8 cellular contexts compared by ENCODE assay signal in the genomic region with DNA sequence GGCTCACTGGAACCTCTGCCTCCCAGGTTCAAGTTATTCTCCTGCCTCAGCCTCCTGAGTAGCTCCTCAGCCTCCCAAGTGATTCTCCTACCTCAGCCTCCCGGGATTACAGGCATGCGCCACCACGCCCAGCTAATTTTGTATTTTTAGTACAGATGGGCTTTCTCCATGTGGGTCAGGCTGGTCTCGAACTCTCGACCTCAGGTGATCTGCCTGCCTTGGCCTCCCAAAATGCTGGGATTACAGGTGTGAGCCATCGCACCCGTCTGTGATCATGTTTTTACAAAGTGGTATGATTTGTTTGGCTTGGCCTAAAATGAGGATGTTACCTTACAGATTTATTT. TPM values are rescaled to one million over a fixed set of nuclear protein-coding genes. Genes with fewer than 3 reads are reported as not detected.
DNase-seq lines count a peak whose midpoint lies in the region; ATAC-seq, FAIRE-seq and TF ChIP-seq lines count a peak whose summit lies in the region.
"Not testable (repeated sequence)": the region's sequence is repeated elsewhere in the genome, so short reads cannot be mapped to it uniquely, and the experiment has no call there.

No MANE protein-coding gene starts in this region.

- H3K4me1 Mint-ChIP-seq in activated CD4-positive, alpha-beta T cell treated with anti-CD3 and anti-CD28 coated beads, Interleukin-2, amount 10 ng/mL, durations not matched to agents 7 days and 5 days, result peaks cover 46% of the 10 kb centered on the region
- H3K4me1 Mint-ChIP-seq in activated T-helper 17 cell treated with anti-CD3 and anti-CD28 coated beads, Interleukin-2, amount 50 U/mL, for 72 hours, result peaks cover 14% of the 10 kb centered on the region
- H3K4me1 Mint-ChIP-seq in natural killer cell, result peaks cover 43% of the 10 kb centered on the region in 2 donors
- H3K4me1 Mint-ChIP-seq in stimulated activated naive CD8-positive, alpha-beta T cell treated with anti-CD3 and anti-CD28 coated beads, Interleukin-15, Interleukin-2, amounts not matched to agents 100 ng/mL and 50 ng/mL, for 24 hours (ENCODE audit: low read depth), result peaks cover 50% of the 10 kb centered on the region

- H4K20me1 ChIP-seq in BLaER1; DOHH2 (ENCODE audit: control insufficient read depth, insufficient read depth, low read depth, low read length); OCI-LY7 (ENCODE audit: insufficient read depth, low read length); GM12878 (ENCODE audit: control insufficient read depth, insufficient read depth): not testable (repeated sequence)

- TF ChIP-seq POLR2A in GM12878 (IDR thresholded peaks at IDR 0.05; ENCODE audit: low read depth, low read length), result not testable (repeated sequence)

- not testable (repeated sequence) for H3K9ac ChIP-seq in BLaER1; GM12878 (ENCODE audit: control insufficient read depth, insufficient read depth, low read length)

- not testable (repeated sequence) for H3K27me3 ChIP-seq in BLaER1; DOHH2 (ENCODE audit: control insufficient read depth, low read length); GM12878 (replicated peaks in 1 of 2; ENCODE audit: control insufficient read depth in 2 of 2, insufficient read depth in 2 of 2, low read length in 1 of 2)

- POLR2A ChIA-PET in OCI-LY7 (lab: Charles Lee), result interaction anchor here (0.6 to 2.1 kb wide), 3 partner anchors 8 to 153 kb away, joined by 3 to 7 read pairs (median 5); no protein-coding TSS in a partner anchor
- POLR2A ChIA-PET in activated CD4-positive, alpha-beta T cell treated with anti-CD3 and anti-CD28 coated beads, Interleukin-2, amount 10 ng/mL, durations not matched to agents 7 days and 5 days (lab: Charles Lee), result not testable (repeated sequence)
- POLR2A ChIA-PET in GM12878 (lab: Charles Lee), result interaction anchor here (0.6 to 2.9 kb wide), 9 partner anchors 8 to 228 kb away, joined by 3 to 20 read pairs (median 6); partner anchors contain the start of genes HMG20A and PEAK1

- not testable (repeated sequence) for FAIRE-seq in GM12878 (lab: Jason Lieb, UNC)

- H2AFZ ChIP-seq in OCI-LY7 (ENCODE audit: low read length); GM12878 (ENCODE audit: control insufficient read depth, low read depth, low read length): not testable (repeated sequence)

- not testable (repeated sequence) for TF ChIP-seq CTCF in DOHH2 (IDR thresholded peaks at IDR 0.05; ENCODE audit: low read depth, low read length, poor library complexity, severe bottlenecking); OCI-LY7 (conservative IDR thresholded peaks at IDR 0.05; ENCODE audit: low read length); GM12878 (IDR thresholded peaks at IDR 0.05 in 2 of 3, conservative IDR thresholded peaks at IDR 0.05 in 1 of 3; ENCODE audit: control insufficient read depth in 2 of 3, extremely low read depth in 1 of 3, insufficient read depth in 1 of 3, low read depth in 3 of 3, low read length in 3 of 3); natural killer cell (IDR thresholded peaks at IDR 0.05)

- not testable (repeated sequence) for H3F3A ChIP-seq in DOHH2 (ENCODE audit: control insufficient read depth, insufficient read depth)

- CTCF ChIA-PET in OCI-LY7 (lab: Charles Lee; ENCODE audit: unreplicated experiment), result interaction anchor here (0.7 kb wide), 1 partner anchor 659 kb away, joined by 3 read pairs; no protein-coding TSS in a partner anchor
- CTCF ChIA-PET in activated CD4-positive, alpha-beta T cell treated with anti-CD3 and anti-CD28 coated beads, Interleukin-2, amount 10 ng/mL, durations not matched to agents 7 days and 5 days (lab: Charles Lee), result interaction anchor here (0.6 to 1.2 kb wide), 3 partner anchors 9 to 1130 kb away, joined by 3 to 4 read pairs (median 4); partner anchors contain the start of gene PSMA4
- CTCF ChIA-PET in GM12878 (lab: Yijun Ruan, JAX), result interaction anchor here (0.7 to 3.8 kb wide), 8 partner anchors 9 to 469 kb away, joined by 3 to 25 read pairs (median 6); partner anchors contain the start of gene HMG20A

- RAD21 ChIA-PET in GM12878 (lab: Charles Lee; ENCODE audit: unreplicated experiment), result interaction anchor here (0.7 to 3.8 kb wide), 13 partner anchors 9 to 227 kb away, joined by 3 to 116 read pairs (median 4); partner anchors contain the start of gene HMG20A

- H3K4me1 ChIP-seq in BLaER1 (peaks cover 17% of the 10 kb centered on the region), DOHH2 (ENCODE audit: control insufficient read depth, low read length) (peaks cover 22% of the 10 kb centered on the region), OCI-LY7 (ENCODE audit: insufficient read depth, low read length, poor library complexity, severe bottlenecking) (peaks cover 20% of the 10 kb centered on the region), GM12878 (ENCODE audit: control insufficient read depth, insufficient read depth, low read length) (peaks cover 10% of the 10 kb centered on the region; the same call in 1 of the 2 replicates)

- TF ChIP-seq RAD21 in GM12878 (IDR thresholded peaks at IDR 0.05; ENCODE audit: insufficient read depth, low read depth, low read length), result not testable (repeated sequence)

- WGBS in GM12878 (ENCODE audit: insufficient coverage, insufficient replicate concordance, low lambda C conversion rate, missing lambda C conversion rate), result 70% methylated on average over 7 of the region's 7 CpGs

- not testable (repeated sequence) for DNase-seq in OCI-LY7 (ENCODE audit: low spot score); activated CD4-positive, alpha-beta T cell treated with anti-CD3 and anti-CD28 coated beads, Interleukin-2, amount 10 ng/mL, durations not matched to agents 7 days and 5 days; GM12878 (ENCODE audit: low read depth, low spot score); natural killer cell

- H3K79me2 ChIP-seq in DOHH2 (ENCODE audit: control insufficient read depth, low read length), result peaks cover 18% of the 10 kb centered on the region
- not testable (repeated sequence) for H3K79me2 ChIP-seq in OCI-LY7 (ENCODE audit: insufficient read depth, low read depth, low read length); GM12878 (ENCODE audit: control insufficient read depth, insufficient read depth, low read length)

- BruUV-seq in OCI-LY7 (replicated peaks; lab: Mats Ljungman, UMichigan); GM12878 (replicated peaks; lab: Mats Ljungman, UMichigan): not testable (repeated sequence)

- H3K9me2 ChIP-seq in DOHH2 (replicated peaks; ENCODE audit: control insufficient read depth, low read length); OCI-LY7 (ENCODE audit: insufficient read depth, low read length): not testable (repeated sequence)

- peak overlapping the region; percentile 76 for H3K27ac Mint-ChIP-seq in activated CD4-positive, alpha-beta T cell treated with anti-CD3 and anti-CD28 coated beads, Interleukin-2, amount 10 ng/mL, durations not matched to agents 7 days and 5 days
- peak overlapping the region; percentile 87 for H3K27ac Mint-ChIP-seq in activated T-helper 17 cell treated with anti-CD3 and anti-CD28 coated beads, Interleukin-2, amount 50 U/mL, for 72 hours
- H3K27ac Mint-ChIP-seq in natural killer cell, result peak overlapping the region; percentile 67 to 86
- peak overlapping the region; percentile 75 for H3K27ac Mint-ChIP-seq in stimulated activated naive CD8-positive, alpha-beta T cell treated with anti-CD3 and anti-CD28 coated beads, Interleukin-15, Interleukin-2, amounts not matched to agents 100 ng/mL and 50 ng/mL, for 24 hours

- not testable (repeated sequence) for H3K27me3 Mint-ChIP-seq in activated CD4-positive, alpha-beta T cell treated with anti-CD3 and anti-CD28 coated beads, Interleukin-2, amount 10 ng/mL, durations not matched to agents 7 days and 5 days; activated T-helper 17 cell treated with anti-CD3 and anti-CD28 coated beads, Interleukin-2, amount 50 U/mL, for 72 hours; natural killer cell (ENCODE audit: low read depth in 2 of 2); stimulated activated naive CD8-positive, alpha-beta T cell treated with anti-CD3 and anti-CD28 coated beads, Interleukin-15, Interleukin-2, amounts not matched to agents 100 ng/mL and 50 ng/mL, for 24 hours

- in situ Hi-C loops in GM12878 (cut with MboI), result not testable (repeated sequence)

- SMC1A ChIA-PET in GM12878 (lab: Charles Lee; ENCODE audit: uncharacterized antibody, unreplicated experiment), result interaction anchor here (0.8 to 3.8 kb wide), 20 partner anchors 8 to 288 kb away, joined by 3 to 140 read pairs (median 4); partner anchors contain the start of gene HMG20A

- not testable (repeated sequence) for ATAC-seq in activated T-helper 17 cell treated with anti-CD3 and anti-CD28 coated beads, Interleukin-2, amount 50 U/mL, for 72 hours (replicated peaks); GM12878; natural killer cell

- H3K27ac ChIP-seq in BLaER1; DOHH2 (ENCODE audit: low read depth, low read length); OCI-LY7 (ENCODE audit: low read depth, low read length, poor library complexity, severe bottlenecking): not testable (repeated sequence)
- H3K27ac ChIP-seq in GM12878 (ENCODE audit: control insufficient read depth, insufficient read depth), result peak overlapping the region; percentile 27; the same call in 1 of the 2 replicates

- not testable (repeated sequence) for H3K9me3 Mint-ChIP-seq in activated CD4-positive, alpha-beta T cell treated with anti-CD3 and anti-CD28 coated beads, Interleukin-2, amount 10 ng/mL, durations not matched to agents 7 days and 5 days; activated T-helper 17 cell treated with anti-CD3 and anti-CD28 coated beads, Interleukin-2, amount 50 U/mL, for 72 hours; natural killer cell; stimulated activated naive CD8-positive, alpha-beta T cell treated with anti-CD3 and anti-CD28 coated beads, Interleukin-15, Interleukin-2, amounts not matched to agents 100 ng/mL and 50 ng/mL, for 24 hours

- not testable (repeated sequence) for H3K36me3 ChIP-seq in BLaER1; DOHH2 (ENCODE audit: control insufficient read depth, low read length); OCI-LY7 (ENCODE audit: insufficient read depth, low read length); GM12878 (ENCODE audit: control insufficient read depth in 2 of 2, insufficient read depth in 2 of 2, low read length in 1 of 2)

- intact Hi-C loops in OCI-LY7 (cut with micrococcal nuclease; ENCODE audit: unreplicated experiment); GM12878 (cut with micrococcal nuclease; ENCODE audit: unreplicated experiment); natural killer cell (cut with micrococcal nuclease): not testable (repeated sequence)

- TF ChIP-seq EP300 in GM12878 (IDR thresholded peaks at IDR 0.05; ENCODE audit: borderline replicate concordance in 1 of 2, control insufficient read depth in 1 of 2, low read depth in 2 of 2, low read length in 2 of 2), result not testable (repeated sequence)

- H3K4me2 ChIP-seq in BLaER1 (peak overlapping the region; percentile 42), DOHH2 (ENCODE audit: low read length) (peak overlapping the region; percentile 25), OCI-LY7 (ENCODE audit: low read length) (peak overlapping the region; percentile 10; the same call in 1 of the 2 replicates), GM12878 (ENCODE audit: control insufficient read depth, insufficient read depth) (peak overlapping the region; percentile 59)

- H3K9me3 ChIP-seq in BLaER1; DOHH2 (ENCODE audit: control insufficient read depth, insufficient read depth, low read length); OCI-LY7 (ENCODE audit: low read length); GM12878 (replicated peaks; ENCODE audit: control insufficient read depth, insufficient read depth, low read length): not testable (repeated sequence)

- H3K36me3 Mint-ChIP-seq in activated CD4-positive, alpha-beta T cell treated with anti-CD3 and anti-CD28 coated beads, Interleukin-2, amount 10 ng/mL, durations not matched to agents 7 days and 5 days (ENCODE audit: low read depth); activated T-helper 17 cell treated with anti-CD3 and anti-CD28 coated beads, Interleukin-2, amount 50 U/mL, for 72 hours (ENCODE audit: low read depth); natural killer cell; stimulated activated naive CD8-positive, alpha-beta T cell treated with anti-CD3 and anti-CD28 coated beads, Interleukin-15, Interleukin-2, amounts not matched to agents 100 ng/mL and 50 ng/mL, for 24 hours (ENCODE audit: low read depth): not testable (repeated sequence)

- not testable (repeated sequence) for H3K4me3 ChIP-seq in BLaER1; DOHH2 (ENCODE audit: low read length); OCI-LY7 (ENCODE audit: low read depth, low read length, poor library complexity, severe bottlenecking); GM12878

- peak overlapping the region; percentile 17 for H3K4me3 Mint-ChIP-seq in activated CD4-positive, alpha-beta T cell treated with anti-CD3 and anti-CD28 coated beads, Interleukin-2, amount 10 ng/mL, durations not matched to agents 7 days and 5 days
- peak overlapping the region; percentile 67 for H3K4me3 Mint-ChIP-seq in activated T-helper 17 cell treated with anti-CD3 and anti-CD28 coated beads, Interleukin-2, amount 50 U/mL, for 72 hours
- H3K4me3 Mint-ChIP-seq in natural killer cell, result peak overlapping the region; percentile 74
- H3K4me3 Mint-ChIP-seq in stimulated activated naive CD8-positive, alpha-beta T cell treated with anti-CD3 and anti-CD28 coated beads, Interleukin-15, Interleukin-2, amounts not matched to agents 100 ng/mL and 50 ng/mL, for 24 hours, result peak overlapping the region; percentile 60

RNA-seq across cellular contexts. Expression of gene PEAK1, which starts 9.8 kb away (rescaled TPM):
- 6.0 and 8.9 TPM in 2 replicates for total RNA-seq in OCI-LY7 (2014; rRNA removed; shearing (Covaris generic))
- total RNA-seq in OCI-LY7 (2022), result 10.8 and 12.6 TPM in 2 replicates
- total RNA-seq in activated CD4-positive, alpha-beta T cell treated with anti-CD3 and anti-CD28 coated beads, Interleukin-2, amount 10 ng/mL, durations not matched to agents 7 days and 5 days, result 10 to 100 TPM; 27.9 to 29.4 TPM
- 10 to 100 TPM; 16.2 to 16.6 TPM for total RNA-seq in activated T-helper 17 cell treated with anti-CD3 and anti-CD28 coated beads, Interleukin-2, amount 50 U/mL, for 72 hours
- total RNA-seq in GM12878 (2013; cell fraction: nucleolus; rRNA removed), result 139 and 140 TPM in 2 replicates
- total RNA-seq in GM12878 (2014; rRNA removed), result 13.6 TPM in 2 replicates
- 15.7 and 17.3 TPM in 2 replicates for total RNA-seq in GM12878 (2014; rRNA removed; fragmentation: Illumina TruSeq; extraction: Trizol)
- total RNA-seq in GM12878 (2021), result 23.1 and 24.2 TPM in 2 replicates
- 4.0 TPM for polyA plus RNA-seq in GM12878 (2011; ENCODE audit: low read depth)
- polyA plus RNA-seq in GM12878 (2011; rRNA removed), result 18.0 and 18.1 TPM in 2 replicates
- polyA plus RNA-seq in GM12878 (2011; cell fraction: cytosol; rRNA removed), result 12.7 and 15.1 TPM in 2 replicates
- 24.4 and 24.7 TPM in 2 replicates for polyA plus RNA-seq in GM12878 (2011; cell fraction: nucleus; rRNA removed)
- 5.5 and 5.9 TPM in 2 replicates for polyA plus RNA-seq in GM12878 (2012)
- 15.0 and 15.1 TPM in 2 replicates for polyA plus RNA-seq in GM12878 (2014; fragmentation: Illumina TruSeq; extraction: Trizol)
- polyA plus RNA-seq in GM12878 (2014; fragmentation: Nextera tagmentation; extraction: Ambion mirVana), result 1 to 10 TPM in 1 of 2 experiments, under 1 TPM in 1; 0.62 to 1.1 TPM
- polyA plus RNA-seq in GM12878 (2014; rRNA removed), result 8.8 and 11.9 TPM in 2 replicates
- polyA plus RNA-seq in GM12878 (2016; fragmentation: Nextera tagmentation; extraction: Ambion mirVana), result 1 to 10 TPM; 3.2 to 3.9 TPM
- 41.3 and 42.9 TPM in 2 replicates for polyA minus RNA-seq in GM12878 (2011; rRNA and poly(A)+ RNA removed)
- polyA minus RNA-seq in GM12878 (2011; cell fraction: cytosol; rRNA and poly(A)+ RNA removed), result 16.3 and 20.1 TPM in 2 replicates
- polyA minus RNA-seq in GM12878 (2011; cell fraction: nucleus; rRNA and poly(A)+ RNA removed), result 25.4 and 47.7 TPM in 2 replicates
- 10 to 100 TPM; 59.3 to 73.9 (median 69.1) TPM for total RNA-seq in natural killer cell

RNA-seq across cellular contexts. Expression of gene HMG20A, which starts 10.6 kb away (rescaled TPM):
- 29.1 and 34.1 TPM in 2 replicates for total RNA-seq in OCI-LY7 (2014; rRNA removed; shearing (Covaris generic))
- total RNA-seq in OCI-LY7 (2022) (49.9 and 55.6 TPM in 2 replicates), GM12878 (2014; rRNA removed) (34.8 and 41.7 TPM in 2 replicates), GM12878 (2014; rRNA removed; fragmentation: Illumina TruSeq; extraction: Trizol) (48.1 and 48.8 TPM in 2 replicates), GM12878 (2021) (51.9 and 54.7 TPM in 2 replicates), natural killer cell (10 to 100 TPM; 48.4 to 71.0 (median 53.9) TPM)
- 10 to 100 TPM; 47.4 to 58.7 TPM for total RNA-seq in activated CD4-positive, alpha-beta T cell treated with anti-CD3 and anti-CD28 coated beads, Interleukin-2, amount 10 ng/mL, durations not matched to agents 7 days and 5 days
- total RNA-seq in activated T-helper 17 cell treated with anti-CD3 and anti-CD28 coated beads, Interleukin-2, amount 50 U/mL, for 72 hours, result 10 to 100 TPM; 30.4 to 31.2 TPM
- total RNA-seq in GM12878 (2013; cell fraction: nucleolus; rRNA removed), result 124 and 130 TPM in 2 replicates
- polyA plus RNA-seq in GM12878 (2011; ENCODE audit: low read depth), result 22.3 TPM
- polyA plus RNA-seq in GM12878 (2011; rRNA removed) (98.7 and 132 TPM in 2 replicates), GM12878 (2014; fragmentation: Illumina TruSeq; extraction: Trizol) (75.4 and 84.3 TPM in 2 replicates), GM12878 (2014; fragmentation: Nextera tagmentation; extraction: Ambion mirVana) (10 to 100 TPM; 30.0 to 30.7 TPM), GM12878 (2014; rRNA removed) (50.0 and 50.5 TPM in 2 replicates), GM12878 (2016; fragmentation: Nextera tagmentation; extraction: Ambion mirVana) (10 to 100 TPM; 38.4 to 44.7 TPM)
- 62.2 and 66.8 TPM in 2 replicates for polyA plus RNA-seq in GM12878 (2011; cell fraction: cytosol; rRNA removed)
- polyA plus RNA-seq in GM12878 (2011; cell fraction: nucleus; rRNA removed), result 62.9 and 65.7 TPM in 2 replicates
- polyA plus RNA-seq in GM12878 (2012), result 26.8 and 38.3 TPM in 2 replicates
- 85.3 and 107 TPM in 2 replicates for polyA minus RNA-seq in GM12878 (2011; rRNA and poly(A)+ RNA removed)
- 31.0 and 33.1 TPM in 2 replicates for polyA minus RNA-seq in GM12878 (2011; cell fraction: cytosol; rRNA and poly(A)+ RNA removed)
- 44.4 and 67.5 TPM in 2 replicates for polyA minus RNA-seq in GM12878 (2011; cell fraction: nucleus; rRNA and poly(A)+ RNA removed)

Comparison
In these comparisons a context has a peak if more than half of its experiments do, and no peak if none do; other contexts are left out.
1. H3K4me3 Mint-ChIP-seq: peak in every context shown above with its lines; median percentile 74 in natural killer cell; 67 in activated T-helper 17 cell treated with anti-CD3 and anti-CD28 coated beads, Interleukin-2, amount 50 U/mL, for 72 hours; 60 in stimulated activated naive CD8-positive, alpha-beta T cell treated with anti-CD3 and anti-CD28 coated beads, Interleukin-15, Interleukin-2, amounts not matched to agents 100 ng/mL and 50 ng/mL, for 24 hours; 17 in activated CD4-positive, alpha-beta T cell treated with anti-CD3 and anti-CD28 coated beads, Interleukin-2, amount 10 ng/mL, durations not matched to agents 7 days and 5 days.